ENCODE assay signal across 31 cellular contexts in the genomic region with DNA sequence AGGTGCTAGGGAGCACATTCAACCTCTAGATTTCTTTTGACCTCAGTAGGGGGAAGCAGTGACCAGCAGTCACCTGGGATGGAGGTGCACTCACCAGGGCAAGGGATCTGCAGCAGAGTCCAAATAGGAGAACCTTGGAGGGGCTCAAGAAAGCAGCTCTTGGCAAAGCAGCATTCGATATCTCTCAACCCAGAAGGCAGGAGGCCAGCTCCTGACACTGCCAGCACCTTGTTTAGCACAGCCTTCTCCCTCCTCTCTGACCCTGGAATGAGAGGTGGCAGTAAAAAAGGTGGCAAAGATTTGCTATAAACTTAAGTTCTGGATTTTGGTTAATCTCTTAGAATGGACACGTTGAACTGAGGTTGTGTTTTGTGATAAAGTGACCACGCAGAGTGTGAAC.
"Had no signal": no experiment of that assay in that cellular context is flagged by ENCODE, and none has a peak within 500 bp of the region (broad histone marks: within the 10 kb centered on the region; RNA-seq: fewer than 3 reads in every experiment).

No MANE protein-coding gene starts in this region.

- H3K4me3 ChIP-seq: dorsolateral prefrontal cortex, gastroesophageal sphincter, lung, mucosa of descending colon, pancreas, skin epidermis, spleen, thoracic aorta, tibial nerve, upper lobe of left lung had no signal

- ATAC-seq: esophagus mucosa; gastroesophageal sphincter; left colon; mucosa of descending colon; natural killer cell treated with Interleukin-12 subunit alpha and Interleukin-12 subunit beta and Interleukin-15 and Interleukin-18, amount 100 ng/mL, for 72 hours; pancreas; stimulated activated memory B cell treated with anti-CD40 and anti-IgM and Interleukin-4, amounts not matched to agents 10 μg/mL and 1 μg/mL and 100 μg/mL, for 72 hours; stimulated activated naive CD8-positive, alpha-beta T cell treated with anti-CD3 and anti-CD28 coated beads, Interleukin-15, Interleukin-2, amounts not matched to agents 100 U/mL and 50 U/mL, for 24 hours had no signal

- H3K36me3 ChIP-seq: gastroesophageal sphincter, neutrophil, pancreas, spleen, thoracic aorta, tibial nerve, upper lobe of left lung had no signal

- H3K9me3 Mint-ChIP-seq: immature natural killer cell; mesothelial cell of epicardium; naive B cell; natural killer cell treated with Interleukin-12 subunit alpha and Interleukin-12 subunit beta and Interleukin-15 and Interleukin-18, amount 100 ng/mL, for 72 hours had no signal

- H3K36me3 Mint-ChIP-seq: immature natural killer cell; mesothelial cell of epicardium; naive B cell; natural killer cell treated with Interleukin-12 subunit alpha and Interleukin-12 subunit beta and Interleukin-15 and Interleukin-18, amount 100 ng/mL, for 72 hours; stimulated activated memory B cell treated with anti-CD40 and anti-IgM and Interleukin-4, amounts not matched to agents 10 μg/mL and 1 μg/mL and 100 μg/mL, for 72 hours had no signal

- H3K4me3 Mint-ChIP-seq: immature natural killer cell; mesothelial cell of epicardium; naive B cell; natural killer cell treated with Interleukin-12 subunit alpha and Interleukin-12 subunit beta and Interleukin-15 and Interleukin-18, amount 100 ng/mL, for 72 hours; neural crest cell; stimulated activated memory B cell treated with anti-CD40 and anti-IgM and Interleukin-4, amounts not matched to agents 10 μg/mL and 1 μg/mL and 100 μg/mL, for 72 hours had no signal

- H3K9me3 ChIP-seq: gastroesophageal sphincter, mucosa of descending colon, neutrophil, pancreas, spleen, thoracic aorta, upper lobe of left lung had no signal

- H3K27ac Mint-ChIP-seq: immature natural killer cell; mesothelial cell of epicardium; natural killer cell treated with Interleukin-12 subunit alpha and Interleukin-12 subunit beta and Interleukin-15 and Interleukin-18, amount 100 ng/mL, for 72 hours; stimulated activated memory B cell treated with anti-CD40 and anti-IgM and Interleukin-4, amounts not matched to agents 10 μg/mL and 1 μg/mL and 100 μg/mL, for 72 hours had no signal

- FAIRE-seq: colon, pancreas, urothelium cell line had no signal

- H3K4me1 ChIP-seq: gastroesophageal sphincter, pancreas, tibial nerve had no signal

- H3K4me1 Mint-ChIP-seq: naive B cell; neural crest cell; stimulated activated memory B cell treated with anti-CD40 and anti-IgM and Interleukin-4, amounts not matched to agents 10 μg/mL and 1 μg/mL and 100 μg/mL, for 72 hours had no signal

- H3K27me3 ChIP-seq: dorsolateral prefrontal cortex, neutrophil, pancreas, spleen, tibial nerve, upper lobe of left lung had no signal

- DNase-seq: dorsolateral prefrontal cortex; effector CD4-positive, alpha-beta T cell; foreskin fibroblast; hypothalamus; immature natural killer cell; islet precursor cell; kidney glomerular epithelial cell; left colon; mesenchymal stem cell; mucosa of descending colon; naive B cell; pancreas; spleen; stimulated activated CD4-positive, alpha-beta T cell treated with anti-CD3 and anti-CD28 coated beads, Interleukin-4, amount 100 ng/mL, for 4 hours; stimulated activated naive CD8-positive, alpha-beta T cell treated with anti-CD3 and anti-CD28 coated beads, Interleukin-15, Interleukin-2, amounts not matched to agents 100 U/mL and 50 U/mL, for 24 hours; substantia nigra; upper lobe of left lung had no signal

- H3K27ac ChIP-seq: dorsolateral prefrontal cortex, epithelial cell of prostate, gastroesophageal sphincter, neutrophil, pancreas, skin epidermis, spleen, thoracic aorta, tibial nerve, upper lobe of left lung had no signal
